Comparison of ENCODE assay signal across 8 cellular contexts in the genomic region with DNA sequence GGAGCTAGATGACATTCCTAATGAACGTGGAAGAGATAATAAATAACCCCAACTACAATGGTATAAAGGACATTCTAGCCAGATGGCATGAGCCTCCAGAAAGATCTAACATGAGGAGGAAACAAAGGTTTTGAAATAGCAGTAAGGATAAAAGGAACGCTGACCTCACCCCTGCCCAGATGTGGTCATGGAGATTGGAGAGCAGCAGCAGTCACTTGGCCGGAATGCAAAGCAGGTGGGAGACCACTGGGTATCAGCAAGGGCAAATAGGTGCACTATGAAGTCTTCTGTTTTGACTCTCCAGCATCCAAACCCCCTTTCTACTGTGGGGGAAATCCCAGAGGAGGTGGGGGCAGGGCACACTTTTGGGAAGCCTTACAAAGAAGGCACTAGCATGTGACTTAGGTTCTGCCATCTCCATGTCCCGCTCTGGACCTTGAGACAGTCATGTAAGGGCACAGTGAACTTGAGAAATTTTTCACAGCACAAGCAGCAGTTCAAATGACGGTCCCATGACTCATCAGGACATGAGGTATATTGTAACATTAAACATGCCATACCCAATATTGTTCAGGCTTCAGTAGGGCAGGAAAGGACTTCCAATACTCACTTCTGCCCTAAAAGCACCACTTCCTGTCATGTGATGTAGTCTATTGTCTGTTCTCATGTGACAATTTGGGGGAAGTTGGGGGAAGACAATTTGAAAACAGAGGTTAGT.
DNase-seq lines count a peak whose midpoint lies in the region; ATAC-seq, FAIRE-seq and TF ChIP-seq lines count a peak whose summit lies in the region.

No MANE protein-coding gene starts in this region.

- H3K36me3 ChIP-seq in HAP-1 (replicated peaks) = no peaks in the 10 kb centered on the region

- H3K4me1 ChIP-seq in HAP-1 = no peaks in the 10 kb centered on the region

- H3K27me3 ChIP-seq in HAP-1 (ENCODE audit: low read depth) = no peaks in the 10 kb centered on the region

- H3K9me3 ChIP-seq in HAP-1 = no peaks in the 10 kb centered on the region

- H3K4me3 ChIP-seq in foreskin fibroblast (ENCODE audit: low read depth in 1 of 2, low read length in 2 of 2) = no peak overlapping the region
- no peak overlapping the region for H3K4me3 ChIP-seq in HAP-1

- peak; percentile 64 for ATAC-seq in GM21447 (IDR thresholded peaks at IDR 0.05; ENCODE audit: unreplicated experiment)
- ATAC-seq in GM18909 (IDR thresholded peaks at IDR 0.05; ENCODE audit: poor library complexity, unreplicated experiment) = no peak

- peak; percentile 49 for DNase-seq in AG08396 (ENCODE audit: low spot score)
- DNase-seq in RCC 7860 (ENCODE audit: low spot score) = peak; percentile 83
- peak; percentile 97 for DNase-seq in foreskin fibroblast
- DNase-seq in NCI-H748 treated with DMSO at 0.1 percent for 48 hours (lab: John Stamatoyannopoulos, UW) = no peak
- DNase-seq in HUDEP-2 (lab: John Stamatoyannopoulos, UW; ENCODE audit: unreplicated experiment in 76 of 76) = no peak
- no peak for DNase-seq in HAP-1 (ENCODE audit: low spot score in 2 of 2)

- in situ Hi-C loops in HAP-1 (cut with MboI; ENCODE audit: low sequenced_read_pairs) = no loop called here

- no peak for TF ChIP-seq CTCF in foreskin fibroblast (IDR thresholded peaks at IDR 0.05; ENCODE audit: low read depth, low read length)

- FAIRE-seq in RCC 7860 (lab: Jason Lieb, UNC) = peak; percentile 73

Comparison
In these comparisons a context has a peak if more than half of its experiments do, and no peak if none do; other contexts are left out.
1. DNase-seq: peak in AG08396 (single experiment), RCC 7860 (single experiment) and foreskin fibroblast (2 of 2); none in NCI-H748 treated with DMSO at 0.1 percent for 48 hours (single experiment), HUDEP-2 (0 of 76) and HAP-1 (0 of 2).